1 cellular context compared by ENCODE assay signal in genomic region chr7:105962353-105962752, GRCh38.
TF ChIP-seq lines count a peak whose summit lies in the region.

No MANE protein-coding gene starts in this region.

TF ChIP-seq in HepG2, 621 proteins besides CTCF, POLR2A, EP300 and RAD21 (continued from another document):
- TF ChIP-seq ZNF740 (CRISPR knock-in tag; IDR thresholded peaks at IDR 0.05) (no peak), ZNF615 (CRISPR knock-in tag; IDR thresholded peaks at IDR 0.05; ENCODE audit: borderline replicate concordance) (no peak)
